Comparison of ENCODE assay signal across 9 cellular contexts in genomic region chr7:130912910-130913720, GRCh38.
A peak's percentile ranks its signal among the peaks of the same experiment; 100 is the strongest.
DNase-seq lines count a peak whose midpoint lies in the region; ATAC-seq, FAIRE-seq and TF ChIP-seq lines count a peak whose summit lies in the region.
"Had no signal": no experiment of that assay in that cellular context is flagged by ENCODE, and none has a peak within 500 bp of the region (broad histone marks: within the 10 kb centered on the region; RNA-seq: fewer than 3 reads in every experiment).

No MANE protein-coding gene starts in this region.

- peak; percentile 95 for DNase-seq in Caki2 (ENCODE audit: low read depth)
- DNase-seq in HT1080 (ENCODE audit: low read depth), result peak; percentile 100
- peak; percentile 89 for DNase-seq in T-helper 22 cell (ENCODE audit: low read depth)
- peak; percentile 98 for DNase-seq in astrocyte (ENCODE audit: low read depth)
- DNase-seq in kidney glomerular epithelial cell (lab: John Stamatoyannopoulos, UW), result peak; percentile 98
- DNase-seq in stimulated activated CD4-positive, alpha-beta T cell treated with anti-CD3 and anti-CD28 coated beads, Interleukin-2, amount 100 ng/mL, for 48 hours, result peak; percentile 70 to 72
- DNase-seq in cortex of kidney (lab: John Stamatoyannopoulos, UW), result no peak

- TF ChIP-seq CTCF in astrocyte (IDR thresholded peaks at IDR 0.05; ENCODE audit: insufficient read depth, low read depth, low read length), result no peak

- in situ Hi-C loops in Caki2 (cut with HindIII; ENCODE audit: low pct_unique_long_range_greater_than_20kb, low sequenced_read_pairs), result no loop called here

- peak overlapping the region; percentile 99 for H3K27ac ChIP-seq in astrocyte (ENCODE audit: low read depth, low read length)

- H3K4me2 ChIP-seq in astrocyte (ENCODE audit: low read length), result peak overlapping the region; percentile 88

- H3K27ac Mint-ChIP-seq in astrocyte (ENCODE audit: unreplicated experiment), result peak overlapping the region; percentile 100

- FAIRE-seq in astrocyte (lab: Jason Lieb, UNC), result peak; percentile 47
- FAIRE-seq: colon had no signal

- ATAC-seq in GM21423 (IDR thresholded peaks at IDR 0.05; ENCODE audit: unreplicated experiment), result peak; percentile 92

- H3K79me2 ChIP-seq in astrocyte (ENCODE audit: insufficient read depth, low read length), result peaks cover 90% of the 10 kb centered on the region

- no peaks in the 10 kb centered on the region for H3K9me3 ChIP-seq in astrocyte (ENCODE audit: insufficient read depth, low read depth, low read length)

- no peaks in the 10 kb centered on the region for H3K9me3 Mint-ChIP-seq in astrocyte (ENCODE audit: unreplicated experiment)

- peaks cover 76% of the 10 kb centered on the region for H3K4me1 Mint-ChIP-seq in astrocyte (ENCODE audit: low read depth, unreplicated experiment)

- peak overlapping the region; percentile 97 for H3K4me3 Mint-ChIP-seq in astrocyte (ENCODE audit: unreplicated experiment)

- peaks cover 62% of the 10 kb centered on the region for H3K4me1 ChIP-seq in astrocyte (ENCODE audit: insufficient read depth, low read length)

- no peaks in the 10 kb centered on the region for H3K27me3 Mint-ChIP-seq in astrocyte (ENCODE audit: low read depth, unreplicated experiment)

- H3K4me3 ChIP-seq in astrocyte (ENCODE audit: insufficient read depth, low read depth, low read length), result peak overlapping the region; percentile 88

- peaks cover 7% of the 10 kb centered on the region for H3K36me3 ChIP-seq in astrocyte (ENCODE audit: insufficient read depth, low read length)

- H3K9ac ChIP-seq in astrocyte (ENCODE audit: low read length), result peak overlapping the region; percentile 97

- no peaks in the 10 kb centered on the region for H3K27me3 ChIP-seq in astrocyte (ENCODE audit: insufficient read depth, low read length)

- H2AFZ ChIP-seq in astrocyte (ENCODE audit: low read depth, low read length), result no peak overlapping the region

- peaks cover 15% of the 10 kb centered on the region for H3K36me3 Mint-ChIP-seq in astrocyte (ENCODE audit: low read depth, unreplicated experiment)

- H4K20me1 ChIP-seq in astrocyte (ENCODE audit: insufficient read depth, low read length), result peaks cover 25% of the 10 kb centered on the region
